In genomic region chr20:4898845-4899244, GRCh38 we compare ENCODE assay signal across 1 cellular context.
TF ChIP-seq lines count a peak whose summit lies in the region.

No MANE protein-coding gene starts in this region.

TF ChIP-seq in SK-N-SH, 30 proteins besides CTCF, POLR2A, EP300 and RAD21 (continued from another document):
- TF ChIP-seq RXRA (IDR thresholded peaks at IDR 0.05; ENCODE audit: borderline replicate concordance, low read depth) (no peak), ELF1 (IDR thresholded peaks at IDR 0.05) (no peak), TCF12 (IDR thresholded peaks at IDR 0.05) (no peak), EZH2phosphoT487 (IDR thresholded peaks at IDR 0.05; ENCODE audit: borderline replicate concordance, low read depth) (no peak), USF2 (IDR thresholded peaks at IDR 0.05; ENCODE audit: borderline replicate concordance, low read depth, low read length) (no peak)
TF ChIP-seq in SK-N-SH: peak in this region for 0.
